In the genomic region with DNA sequence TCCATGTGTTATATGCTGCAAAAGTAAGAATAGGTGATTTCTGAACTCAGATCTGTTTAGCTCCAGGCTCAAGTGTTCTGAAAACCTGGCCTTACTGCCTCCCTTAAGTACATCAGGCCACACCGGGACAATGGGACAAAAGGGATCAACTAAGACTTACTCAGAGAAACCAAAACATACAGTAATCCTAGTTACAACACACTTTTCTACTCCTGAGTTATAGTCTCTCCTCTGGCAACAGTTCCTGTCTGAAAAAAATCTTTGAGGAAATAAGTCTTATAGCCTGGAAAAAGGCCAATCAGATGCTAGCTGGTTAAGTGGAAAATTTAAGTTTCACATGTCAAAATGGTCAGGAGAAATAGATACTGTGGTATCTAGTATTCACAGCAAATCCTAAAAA, we compare ENCODE assay signal across 15 cellular contexts. TPM values are rescaled to one million over a fixed set of nuclear protein-coding genes. Genes with fewer than 3 reads are reported as not detected.
DNase-seq lines count a peak whose midpoint lies in the region; ATAC-seq, FAIRE-seq and TF ChIP-seq lines count a peak whose summit lies in the region.
"Had no signal": no experiment of that assay in that cellular context is flagged by ENCODE, and none has a peak within 500 bp of the region (broad histone marks: within the 10 kb centered on the region; RNA-seq: fewer than 3 reads in every experiment).

No MANE protein-coding gene starts in this region.

- H3K4me1 ChIP-seq in Loucy (ENCODE audit: insufficient read depth, low read length, poor library complexity, severe bottlenecking) = peaks cover 45% of the 10 kb centered on the region
- peaks cover 9 to 18% of the 10 kb centered on the region in 2 donors for H3K4me1 ChIP-seq in naive thymus-derived CD4-positive, alpha-beta T cell (ENCODE audit: control insufficient read depth in 2 of 2, insufficient read depth in 2 of 2, low read length in 2 of 2)

- intact Hi-C loops in naive thymus-derived CD4-positive, alpha-beta T cell (cut with micrococcal nuclease) = no loop called here

- no peaks in the 10 kb centered on the region for H3K9me2 ChIP-seq in Loucy (replicated peaks; ENCODE audit: low read depth, low read length)

- no peak overlapping the region for H3K4me3 Mint-ChIP-seq in naive thymus-derived CD4-positive, alpha-beta T cell

- FAIRE-seq in bronchial epithelial cell (lab: Jason Lieb, UNC) = no peak
- FAIRE-seq: A549 had no signal

- H3K36me3 ChIP-seq in Loucy (ENCODE audit: insufficient read depth, low read length) (peaks cover 7% of the 10 kb centered on the region; the same call in 1 of the 2 replicates), bronchial epithelial cell (ENCODE audit: control insufficient read depth, insufficient read depth, low read length) (peaks cover 12% of the 10 kb centered on the region)
- H3K36me3 ChIP-seq in naive thymus-derived CD4-positive, alpha-beta T cell (ENCODE audit: control insufficient read depth in 2 of 3, insufficient read depth in 3 of 3, low read length in 3 of 3) = peaks cover 4 to 26% (median 4%) of the 10 kb centered on the region in 3 experiments

- TF ChIP-seq CTCF in Loucy (conservative IDR thresholded peaks at IDR 0.05; ENCODE audit: low read length) (no peak), bronchial epithelial cell (IDR thresholded peaks at IDR 0.05; ENCODE audit: insufficient read depth, low read length, severe bottlenecking) (no peak)

- peak overlapping the region in 6 of 9 donors; percentile 43 to 81 (median 52) for H3K27ac Mint-ChIP-seq in naive thymus-derived CD4-positive, alpha-beta T cell

- no peak overlapping the region for H2AFZ ChIP-seq in Loucy (ENCODE audit: low read length)

- DNase-seq in NCI-H748 (lab: John Stamatoyannopoulos, UW; ENCODE audit: unreplicated experiment) = peak; percentile 45
- DNase-seq in NCI-H748 treated with DMSO at 0.1 percent for 48 hours (lab: John Stamatoyannopoulos, UW) = no peak
- peak; percentile 37 for DNase-seq in bronchial epithelial cell (ENCODE audit: low read depth)
- DNase-seq in naive thymus-derived CD4-positive, alpha-beta T cell = no peak
- DNase-seq in midbrain (lab: John Stamatoyannopoulos, UW) = no peak
- DNase-seq: DMS79, MG63, NCI-H524, retina, SHP77 treated with DMSO at 0.1 percent for 48 hours had no signal

- no peaks in the 10 kb centered on the region for H3K9me3 ChIP-seq in Loucy (ENCODE audit: insufficient read depth, low read depth, low read length)
- H3K9me3 ChIP-seq in naive thymus-derived CD4-positive, alpha-beta T cell (ENCODE audit: control insufficient read depth in 2 of 3, low read length in 3 of 3) = no peaks in the 10 kb centered on the region
- H3K9me3 ChIP-seq: A549 had no signal

- peak overlapping the region; percentile 99 for H3K4me2 ChIP-seq in Loucy (ENCODE audit: low read depth, low read length, poor library complexity, severe bottlenecking)
- H3K4me2 ChIP-seq: A549 had no signal

- H3K36me3 Mint-ChIP-seq in naive thymus-derived CD4-positive, alpha-beta T cell = peaks cover 12 to 47% (median 36%) of the 10 kb centered on the region in 5 donors

- CTCF ChIA-PET in naive thymus-derived CD4-positive, alpha-beta T cell (lab: Charles Lee) = interaction anchor here (0.5 kb wide), 1 partner anchor 1886 kb away, joined by 3 read pairs; no protein-coding TSS in a partner anchor

- H4K20me1 ChIP-seq in Loucy (ENCODE audit: insufficient read depth, low read length, poor library complexity, severe bottlenecking) = peaks cover 7% of the 10 kb centered on the region

- H3K27me3 ChIP-seq in Loucy (ENCODE audit: insufficient read depth, low read length, poor library complexity, severe bottlenecking) = no peaks in the 10 kb centered on the region
- no peaks in the 10 kb centered on the region for H3K27me3 ChIP-seq in bronchial epithelial cell (ENCODE audit: control insufficient read depth, insufficient read depth, low read length)
- H3K27me3 ChIP-seq in naive thymus-derived CD4-positive, alpha-beta T cell (ENCODE audit: control insufficient read depth in 2 of 2, insufficient read depth in 2 of 2, low read length in 2 of 2) = no peaks in the 10 kb centered on the region
- H3K27me3 ChIP-seq: MG63 had no signal

- peaks cover 0 to 9% (median 0%) of the 10 kb centered on the region in 11 donors for H3K9me3 Mint-ChIP-seq in naive thymus-derived CD4-positive, alpha-beta T cell

- peaks cover 4% of the 10 kb centered on the region; the same call in 1 of the 2 replicates for H3F3A ChIP-seq in Loucy (ENCODE audit: low read depth)

- H3K27ac ChIP-seq in naive thymus-derived CD4-positive, alpha-beta T cell (ENCODE audit: low read depth, low read length) = no peak overlapping the region

- peaks cover 35% of the 10 kb centered on the region for H3K79me2 ChIP-seq in Loucy (ENCODE audit: insufficient read depth, low read length)

- H3K9ac ChIP-seq in Loucy (ENCODE audit: low read depth, low read length, poor library complexity, severe bottlenecking) = no peak overlapping the region

- no peaks in the 10 kb centered on the region for H3K27me3 Mint-ChIP-seq in naive thymus-derived CD4-positive, alpha-beta T cell

- H3K4me3 ChIP-seq in Loucy (ENCODE audit: low read length, poor library complexity, severe bottlenecking) = no peak overlapping the region
- no peak overlapping the region for H3K4me3 ChIP-seq in bronchial epithelial cell (ENCODE audit: low read depth, low read length)
- no peak overlapping the region for H3K4me3 ChIP-seq in naive thymus-derived CD4-positive, alpha-beta T cell (ENCODE audit: low read length)
- H3K4me3 ChIP-seq: A549, MG63 had no signal

- no peak for ATAC-seq in naive thymus-derived CD4-positive, alpha-beta T cell
- no peak for ATAC-seq in GM19463 (IDR thresholded peaks at IDR 0.05; ENCODE audit: unreplicated experiment)
- ATAC-seq in HG03571 (IDR thresholded peaks at IDR 0.05; ENCODE audit: unreplicated experiment) = no peak
- ATAC-seq: A549; activated CD4-positive, CD25-positive, alpha-beta regulatory T cell treated with anti-CD3 and anti-CD28 coated beads, Interleukin-2, amount 50 U/mL, for 24 hours had no signal

- POLR2A ChIA-PET in naive thymus-derived CD4-positive, alpha-beta T cell (lab: Charles Lee) = no interaction called here

- H3K4me1 Mint-ChIP-seq in naive thymus-derived CD4-positive, alpha-beta T cell = peaks cover 23 to 56% (median 50%) of the 10 kb centered on the region in 7 donors

RNA-seq across cellular contexts. Expression of gene METTL5, which starts 5.6 kb away (rescaled TPM):
- 61.7 and 74.0 TPM in 2 replicates for total RNA-seq in bronchial epithelial cell
- total RNA-seq in naive thymus-derived CD4-positive, alpha-beta T cell = 10 to 100 TPM; 21.1 to 52.9 (median 44.2) TPM
- 100 to 1,000 TPM; 112 to 149 TPM for polyA plus RNA-seq in naive thymus-derived CD4-positive, alpha-beta T cell

RNA-seq across cellular contexts. Expression of gene UBR3, which starts 8.1 kb away (rescaled TPM):
- total RNA-seq in bronchial epithelial cell = 18.4 and 19.8 TPM in 2 replicates
- total RNA-seq in naive thymus-derived CD4-positive, alpha-beta T cell = 10 to 100 TPM; 28.4 to 48.2 (median 44.6) TPM
- polyA plus RNA-seq in naive thymus-derived CD4-positive, alpha-beta T cell = 10 to 100 TPM in 1 of 2 donors, 1 to 10 TPM in 1; 7.7 to 12.5 TPM

RNA-seq across cellular contexts. Expression of gene SSB, which starts 20.4 kb away (rescaled TPM):
- total RNA-seq in bronchial epithelial cell = 62.7 and 72.7 TPM in 2 replicates
- 100 to 1,000 TPM in 3 of 5 experiments, 10 to 100 TPM in 2; 88.3 to 104 (median 102) TPM for total RNA-seq in naive thymus-derived CD4-positive, alpha-beta T cell
- 100 to 1,000 TPM in 1 of 2 donors, 10 to 100 TPM in 1; 80.5 to 150 TPM for polyA plus RNA-seq in naive thymus-derived CD4-positive, alpha-beta T cell

Comparison
In these comparisons a context has a peak if more than half of its experiments do, and no peak if none do; other contexts are left out.
1. DNase-seq: peak in NCI-H748 (single experiment) and bronchial epithelial cell (single experiment); none in NCI-H748 treated with DMSO at 0.1 percent for 48 hours (single experiment), naive thymus-derived CD4-positive, alpha-beta T cell (0 of 9) and midbrain (single experiment).